Comparison of ENCODE assay signal across 8 cellular contexts in the genomic region with DNA sequence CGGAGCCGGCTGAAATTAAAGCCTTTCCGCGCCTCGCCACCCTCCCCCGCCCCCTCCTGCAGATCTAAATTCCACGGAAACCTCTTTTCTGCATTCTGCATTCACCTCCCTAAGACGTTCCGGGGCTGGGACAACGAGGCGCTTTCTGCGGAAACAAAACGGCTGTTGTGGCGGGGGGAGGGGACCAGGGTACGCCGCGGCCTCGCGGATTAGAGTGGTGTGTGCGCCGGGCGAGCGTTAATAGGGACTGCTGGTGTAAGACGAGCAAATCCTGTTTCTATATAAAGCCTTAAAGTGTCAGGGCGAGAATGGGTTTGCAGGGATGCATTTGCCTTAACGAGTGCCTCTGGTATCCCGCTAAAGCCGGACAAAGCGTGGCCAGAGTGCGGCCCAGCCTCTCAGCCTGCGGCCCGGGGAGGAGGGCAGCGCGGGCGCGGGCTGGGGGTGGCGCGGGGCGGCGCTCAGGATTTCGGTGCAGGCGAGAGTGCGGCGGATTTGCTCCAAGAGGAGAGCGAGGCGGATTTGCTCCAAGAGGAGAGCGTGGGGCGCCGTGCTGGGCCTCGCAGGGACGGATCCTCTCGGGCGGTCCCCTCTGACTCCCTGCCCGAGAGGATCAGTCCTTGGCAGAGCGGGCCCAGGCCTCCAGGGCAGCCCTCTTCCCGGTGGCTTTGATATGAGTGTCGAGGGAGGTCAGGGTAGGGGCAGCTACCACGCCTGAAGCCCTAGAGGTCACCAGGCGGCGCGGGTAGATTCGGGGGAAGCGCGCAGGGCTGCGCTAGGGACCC. TPM values are rescaled to one million over a fixed set of nuclear protein-coding genes. Genes with fewer than 3 reads are reported as not detected.
DNase-seq lines count a peak whose midpoint lies in the region; ATAC-seq and TF ChIP-seq lines count a peak whose summit lies in the region.

No MANE protein-coding gene starts in this region.

- H3K36me3 Mint-ChIP-seq in activated T-cell treated with anti-CD3 and anti-CD28 coated beads, Interleukin-2, amount 50 U/mL, for 24 hours (ENCODE audit: low read depth): no peaks in the 10 kb centered on the region
- H3K36me3 Mint-ChIP-seq in activated CD4-positive, alpha-beta memory T cell treated with anti-CD3 and anti-CD28 coated beads, Interleukin-2, amount 10 ng/mL, durations not matched to agents 7 days and 5 days (ENCODE audit: low read depth): peaks cover 9% of the 10 kb centered on the region

- peaks cover 75% of the 10 kb centered on the region for H3K27me3 Mint-ChIP-seq in activated T-cell treated with anti-CD3 and anti-CD28 coated beads, Interleukin-2, amount 50 U/mL, for 24 hours
- H3K27me3 Mint-ChIP-seq in activated CD4-positive, alpha-beta memory T cell treated with anti-CD3 and anti-CD28 coated beads, Interleukin-2, amount 10 ng/mL, durations not matched to agents 7 days and 5 days: peaks cover 65% of the 10 kb centered on the region

- no peaks in the 10 kb centered on the region for H3K27me3 ChIP-seq in foreskin keratinocyte

- no peak for DNase-seq in activated T-cell treated with anti-CD3 and anti-CD28 coated beads, Interleukin-2, amount 50 U/mL, for 24 hours
- DNase-seq in activated T-cell treated with anti-CD3 and anti-CD28 coated beads for 4 hours: no peak
- no peak for DNase-seq in activated CD4-positive, alpha-beta memory T cell treated with anti-CD3 and anti-CD28 coated beads, Interleukin-2, amount 10 ng/mL, durations not matched to agents 7 days and 5 days
- peak in 1 of 2 donors; percentile 59 for DNase-seq in foreskin keratinocyte
- peak; percentile 38 for DNase-seq in occipital lobe (lab: John Stamatoyannopoulos, UW)
- DNase-seq in NCI-H146 treated with DMSO at 0.1 percent for 48 hours (lab: John Stamatoyannopoulos, UW; ENCODE audit: unreplicated experiment): no peak
- DNase-seq in SHP77 (lab: John Stamatoyannopoulos, UW): no peak
- DNase-seq in dedifferentiated amniotic fluid mesenchymal stem cell (ENCODE audit: extremely low spot score): no peak

- H3K4me1 ChIP-seq in foreskin keratinocyte: no peaks in the 10 kb centered on the region

- CTCF ChIA-PET in activated CD4-positive, alpha-beta memory T cell treated with anti-CD3 and anti-CD28 coated beads, Interleukin-2, amount 10 ng/mL, durations not matched to agents 7 days and 5 days (lab: Charles Lee): no interaction called here

- peaks cover 20% of the 10 kb centered on the region for H3K4me1 Mint-ChIP-seq in activated T-cell treated with anti-CD3 and anti-CD28 coated beads, Interleukin-2, amount 50 U/mL, for 24 hours (ENCODE audit: low read depth)
- H3K4me1 Mint-ChIP-seq in activated CD4-positive, alpha-beta memory T cell treated with anti-CD3 and anti-CD28 coated beads, Interleukin-2, amount 10 ng/mL, durations not matched to agents 7 days and 5 days: peaks cover 18% of the 10 kb centered on the region

- no peaks in the 10 kb centered on the region for H3K9me3 Mint-ChIP-seq in activated T-cell treated with anti-CD3 and anti-CD28 coated beads, Interleukin-2, amount 50 U/mL, for 24 hours
- H3K9me3 Mint-ChIP-seq in activated CD4-positive, alpha-beta memory T cell treated with anti-CD3 and anti-CD28 coated beads, Interleukin-2, amount 10 ng/mL, durations not matched to agents 7 days and 5 days: no peaks in the 10 kb centered on the region

- TF ChIP-seq CTCF in foreskin keratinocyte (conservative IDR thresholded peaks at IDR 0.05): no peak

- peak overlapping the region; percentile 77 for H3K27ac Mint-ChIP-seq in activated T-cell treated with anti-CD3 and anti-CD28 coated beads, Interleukin-2, amount 50 U/mL, for 24 hours
- H3K27ac Mint-ChIP-seq in activated CD4-positive, alpha-beta memory T cell treated with anti-CD3 and anti-CD28 coated beads, Interleukin-2, amount 10 ng/mL, durations not matched to agents 7 days and 5 days: no peak overlapping the region

- ATAC-seq in foreskin keratinocyte: no peak

- peak overlapping the region; percentile 64 for H3K4me3 Mint-ChIP-seq in activated T-cell treated with anti-CD3 and anti-CD28 coated beads, Interleukin-2, amount 50 U/mL, for 24 hours
- H3K4me3 Mint-ChIP-seq in activated CD4-positive, alpha-beta memory T cell treated with anti-CD3 and anti-CD28 coated beads, Interleukin-2, amount 10 ng/mL, durations not matched to agents 7 days and 5 days: peak overlapping the region; percentile 65

- POLR2A ChIA-PET in activated CD4-positive, alpha-beta memory T cell treated with anti-CD3 and anti-CD28 coated beads, Interleukin-2, amount 10 ng/mL, durations not matched to agents 7 days and 5 days (lab: Charles Lee): no interaction called here

- peak overlapping the region; percentile 51 for H3K27ac ChIP-seq in foreskin keratinocyte

RNA-seq across cellular contexts. Expression of a gene that starts 5.1 kb away (rescaled TPM):
- total RNA-seq in activated CD4-positive, alpha-beta memory T cell treated with anti-CD3 and anti-CD28 coated beads, Interleukin-2, amount 10 ng/mL, durations not matched to agents 7 days and 5 days: under 1 TPM; 0.15 to 0.18 TPM
- 4.4 and 5.6 TPM in 2 replicates for total RNA-seq in foreskin keratinocyte
- 1.7 and 2.2 TPM in 2 replicates for polyA plus RNA-seq in foreskin keratinocyte
- 7.6 TPM for total RNA-seq in occipital lobe
